ENCODE assay signal across 24 cellular contexts in genomic region chr12:84038241-84038640, GRCh38.
"Had no signal": no experiment of that assay in that cellular context is flagged by ENCODE, and none has a peak within 500 bp of the region (broad histone marks: within the 10 kb centered on the region; RNA-seq: fewer than 3 reads in every experiment).

No MANE protein-coding gene starts in this region.

- H3K27me3 Mint-ChIP-seq: activated CD4-positive, alpha-beta T cell treated with anti-CD3 and anti-CD28 coated beads, Interleukin-2, amount 10 ng/mL, durations not matched to agents 7 days and 5 days; activated CD8-positive, alpha-beta memory T cell treated with anti-CD3 and anti-CD28 coated beads, Interleukin-2, amount 10 ng/mL, durations not matched to agents 7 days and 5 days; activated CD8-positive, alpha-beta T cell treated with anti-CD3 and anti-CD28 coated beads for 36 hours; activated naive CD8-positive, alpha-beta T cell treated with anti-CD3 and anti-CD28 coated beads, Interleukin-2, amount 50 U/mL, for 24 hours; effector memory CD8-positive, alpha-beta T cell; naive thymus-derived CD8-positive, alpha-beta T cell; stimulated activated naive CD8-positive, alpha-beta T cell treated with anti-CD3 and anti-CD28 coated beads, Interleukin-15, amount 100 ng/mL, for 72 hours had no signal

- H3K4me1 Mint-ChIP-seq: activated CD4-positive, alpha-beta T cell treated with anti-CD3 and anti-CD28 coated beads, Interleukin-2, amount 10 ng/mL, durations not matched to agents 7 days and 5 days; activated CD8-positive, alpha-beta memory T cell treated with anti-CD3 and anti-CD28 coated beads, Interleukin-2, amount 10 ng/mL, durations not matched to agents 7 days and 5 days; activated naive CD8-positive, alpha-beta T cell treated with anti-CD3 and anti-CD28 coated beads, Interleukin-2, amount 50 U/mL, for 24 hours; naive thymus-derived CD8-positive, alpha-beta T cell; stimulated activated naive CD8-positive, alpha-beta T cell treated with anti-CD3 and anti-CD28 coated beads, Interleukin-15, amount 100 ng/mL, for 72 hours had no signal

- H3K9me3 Mint-ChIP-seq: effector memory CD8-positive, alpha-beta T cell had no signal

- H3K4me1 ChIP-seq: heart right ventricle, left lung, tibial artery had no signal

- H3K36me3 Mint-ChIP-seq: activated CD8-positive, alpha-beta memory T cell treated with anti-CD3 and anti-CD28 coated beads, Interleukin-2, amount 10 ng/mL, durations not matched to agents 7 days and 5 days; naive thymus-derived CD8-positive, alpha-beta T cell had no signal

- ATAC-seq: activated CD4-positive, CD25-positive, alpha-beta regulatory T cell treated with anti-CD3 and anti-CD28 coated beads, Interleukin-2, amount 50 U/mL, for 24 hours; activated CD8-positive, alpha-beta memory T cell treated with anti-CD3 and anti-CD28 coated beads, Interleukin-2, amount 10 ng/mL, durations not matched to agents 7 days and 5 days; activated CD8-positive, alpha-beta T cell treated with anti-CD3 and anti-CD28 coated beads for 36 hours; activated naive CD8-positive, alpha-beta T cell treated with anti-CD3 and anti-CD28 coated beads, Interleukin-2, amount 50 U/mL, for 24 hours; effector memory CD8-positive, alpha-beta T cell; heart right ventricle; left lung; naive thymus-derived CD8-positive, alpha-beta T cell; right cardiac atrium; stimulated activated naive CD8-positive, alpha-beta T cell treated with anti-CD3 and anti-CD28 coated beads, Interleukin-15, amount 100 ng/mL, for 72 hours had no signal

- DNase-seq: activated CD4-positive, alpha-beta T cell treated with anti-CD3 and anti-CD28 coated beads, Interleukin-2, amount 10 ng/mL, durations not matched to agents 7 days and 5 days; activated CD8-positive, alpha-beta memory T cell treated with anti-CD3 and anti-CD28 coated beads, Interleukin-2, amount 10 ng/mL, durations not matched to agents 7 days and 5 days; activated CD8-positive, alpha-beta T cell treated with anti-CD3 and anti-CD28 coated beads for 36 hours; activated effector memory CD4-positive, alpha-beta T cell treated with anti-CD3 and anti-CD28 coated beads, Interleukin-2, amount 50 U/mL, for 16 hours; activated naive CD4-positive, alpha-beta T cell treated with anti-CD3 and anti-CD28 coated beads, Interleukin-2, amount 50 U/mL, for 16 hours; activated naive CD8-positive, alpha-beta T cell treated with anti-CD3 and anti-CD28 coated beads, Interleukin-2, amount 50 U/mL, for 24 hours; activated T-cell treated with anti-CD3 and anti-CD28 coated beads for 4 hours; anterior cingulate cortex; brain microvascular endothelial cell; central memory CD4-positive, alpha-beta T cell; effector memory CD8-positive, alpha-beta T cell; heart right ventricle; kidney glomerular epithelial cell; left lung; naive thymus-derived CD8-positive, alpha-beta T cell; ovary; stimulated activated CD4-positive, alpha-beta T cell treated with anti-CD3 and anti-CD28 coated beads, Interleukin-12 subunit alpha, Interleukin-12 subunit beta, amount 100 ng/mL, for 4 hours; stimulated activated naive CD8-positive, alpha-beta T cell treated with anti-CD3 and anti-CD28 coated beads, Interleukin-15, amount 100 ng/mL, for 72 hours; tibial artery had no signal

- H3K27ac Mint-ChIP-seq: activated CD4-positive, alpha-beta T cell treated with anti-CD3 and anti-CD28 coated beads, Interleukin-2, amount 10 ng/mL, durations not matched to agents 7 days and 5 days; activated CD8-positive, alpha-beta memory T cell treated with anti-CD3 and anti-CD28 coated beads, Interleukin-2, amount 10 ng/mL, durations not matched to agents 7 days and 5 days; activated CD8-positive, alpha-beta T cell treated with anti-CD3 and anti-CD28 coated beads for 36 hours; activated naive CD8-positive, alpha-beta T cell treated with anti-CD3 and anti-CD28 coated beads, Interleukin-2, amount 50 U/mL, for 24 hours; effector memory CD8-positive, alpha-beta T cell; naive thymus-derived CD8-positive, alpha-beta T cell; stimulated activated naive CD8-positive, alpha-beta T cell treated with anti-CD3 and anti-CD28 coated beads, Interleukin-15, amount 100 ng/mL, for 72 hours; T-helper 1 cell treated with Interleukin-12 subunit alpha and Interleukin-12 subunit beta and Interleukin-4 antibody, amounts not matched to agents 30 μg/mL and 1 μg/mL, for 36 hours had no signal

- H3K27ac ChIP-seq: brain microvascular endothelial cell, heart right ventricle, left lung, neutrophil, ovary, tibial artery had no signal

- H3K4me3 ChIP-seq: heart right ventricle, left lung, lung, ovary, tibial artery had no signal

- H3K27me3 ChIP-seq: brain microvascular endothelial cell, heart right ventricle, left lung, neutrophil, ovary, tibial artery had no signal

- H3K36me3 ChIP-seq: brain microvascular endothelial cell, heart right ventricle, left lung, neutrophil, ovary, tibial artery had no signal

- H3K4me3 Mint-ChIP-seq: activated CD4-positive, alpha-beta T cell treated with anti-CD3 and anti-CD28 coated beads, Interleukin-2, amount 10 ng/mL, durations not matched to agents 7 days and 5 days; activated CD8-positive, alpha-beta memory T cell treated with anti-CD3 and anti-CD28 coated beads, Interleukin-2, amount 10 ng/mL, durations not matched to agents 7 days and 5 days; activated CD8-positive, alpha-beta T cell treated with anti-CD3 and anti-CD28 coated beads for 36 hours; activated naive CD8-positive, alpha-beta T cell treated with anti-CD3 and anti-CD28 coated beads, Interleukin-2, amount 50 U/mL, for 24 hours; effector memory CD8-positive, alpha-beta T cell; naive thymus-derived CD8-positive, alpha-beta T cell; stimulated activated naive CD8-positive, alpha-beta T cell treated with anti-CD3 and anti-CD28 coated beads, Interleukin-15, amount 100 ng/mL, for 72 hours; T-helper 1 cell treated with Interleukin-12 subunit alpha and Interleukin-12 subunit beta and Interleukin-4 antibody, amounts not matched to agents 30 μg/mL and 1 μg/mL, for 36 hours had no signal

- H3K9me3 ChIP-seq: neutrophil, ovary, tibial artery had no signal
